In the genomic region with DNA sequence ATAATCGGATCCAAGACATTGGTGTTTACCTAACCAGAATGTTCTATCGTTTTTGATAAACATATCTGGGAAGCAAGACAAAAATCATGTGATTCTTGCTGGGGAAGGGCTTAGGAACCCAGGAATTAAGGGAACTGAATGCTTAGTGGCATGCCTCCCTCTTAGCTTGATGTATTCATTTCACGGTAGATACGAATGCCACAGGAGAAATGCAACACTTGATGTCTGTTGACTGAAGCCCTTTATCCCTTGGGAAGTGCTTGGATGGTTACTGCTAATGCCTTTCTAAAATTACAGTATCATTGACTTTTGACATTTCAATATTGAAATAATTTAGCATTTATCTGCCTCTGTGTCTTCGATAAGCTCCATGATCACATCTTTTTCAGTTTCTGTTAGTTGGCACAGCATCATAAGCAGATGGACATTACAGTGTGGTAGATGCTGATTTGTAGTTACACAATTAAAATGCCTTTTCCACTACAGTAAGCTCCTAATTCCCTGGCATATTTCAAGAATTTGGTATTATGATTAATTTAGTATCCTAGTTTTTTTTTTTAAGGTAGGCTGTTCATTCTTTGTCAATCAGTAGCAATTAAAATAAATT, we compare ENCODE assay signal across 18 cellular contexts.
"Had no signal": no experiment of that assay in that cellular context is flagged by ENCODE, and none has a peak within 500 bp of the region (broad histone marks: within the 10 kb centered on the region; RNA-seq: fewer than 3 reads in every experiment).

No MANE protein-coding gene starts in this region.

- H3K27ac Mint-ChIP-seq: activated naive CD4-positive, alpha-beta T cell treated with anti-CD3 and anti-CD28 coated beads, Interleukin-2, amount 50 U/mL, for 24 hours; naive thymus-derived CD8-positive, alpha-beta T cell; progenitor cell of endocrine pancreas; stimulated activated effector memory CD8-positive, alpha-beta T cell treated with anti-CD3 and anti-CD28 coated beads, Interleukin-12 subunit alpha, Interleukin-12 subunit beta, amount 100 ng/mL, for 72 hours; stimulated activated naive CD8-positive, alpha-beta T cell treated with anti-CD3 and anti-CD28 coated beads, Interleukin-15, amount 100 ng/mL, for 72 hours had no signal

- H3K4me3 ChIP-seq: breast epithelium, lung, skin epidermis, tibial artery had no signal

- H3K9me3 Mint-ChIP-seq: stimulated activated effector memory CD8-positive, alpha-beta T cell treated with anti-CD3 and anti-CD28 coated beads, Interleukin-12 subunit alpha, Interleukin-12 subunit beta, amount 100 ng/mL, for 72 hours had no signal

- H3K4me3 Mint-ChIP-seq: activated naive CD4-positive, alpha-beta T cell treated with anti-CD3 and anti-CD28 coated beads, Interleukin-2, amount 50 U/mL, for 24 hours; naive thymus-derived CD8-positive, alpha-beta T cell; stimulated activated effector memory CD8-positive, alpha-beta T cell treated with anti-CD3 and anti-CD28 coated beads, Interleukin-12 subunit alpha, Interleukin-12 subunit beta, amount 100 ng/mL, for 72 hours; stimulated activated naive CD8-positive, alpha-beta T cell treated with anti-CD3 and anti-CD28 coated beads, Interleukin-15, amount 100 ng/mL, for 72 hours had no signal

- H3K9me3 ChIP-seq: breast epithelium, tibial artery had no signal

- H3K36me3 Mint-ChIP-seq: stimulated activated effector memory CD8-positive, alpha-beta T cell treated with anti-CD3 and anti-CD28 coated beads, Interleukin-12 subunit alpha, Interleukin-12 subunit beta, amount 100 ng/mL, for 72 hours had no signal

- H3K4me1 Mint-ChIP-seq: activated naive CD4-positive, alpha-beta T cell treated with anti-CD3 and anti-CD28 coated beads, Interleukin-2, amount 50 U/mL, for 24 hours; naive thymus-derived CD8-positive, alpha-beta T cell; stimulated activated naive CD8-positive, alpha-beta T cell treated with anti-CD3 and anti-CD28 coated beads, Interleukin-15, amount 100 ng/mL, for 72 hours had no signal

- H3K27me3 ChIP-seq: breast epithelium, tibial artery had no signal

- H3K27ac ChIP-seq: breast epithelium, skin epidermis had no signal

- ATAC-seq: left colon; naive thymus-derived CD8-positive, alpha-beta T cell; stimulated activated effector memory CD8-positive, alpha-beta T cell treated with anti-CD3 and anti-CD28 coated beads, Interleukin-12 subunit alpha, Interleukin-12 subunit beta, amount 100 ng/mL, for 72 hours; stimulated activated naive CD8-positive, alpha-beta T cell treated with anti-CD3 and anti-CD28 coated beads, Interleukin-15, amount 100 ng/mL, for 72 hours had no signal

- H3K36me3 ChIP-seq: breast epithelium had no signal

- H3K27me3 Mint-ChIP-seq: activated naive CD4-positive, alpha-beta T cell treated with anti-CD3 and anti-CD28 coated beads, Interleukin-2, amount 50 U/mL, for 24 hours; naive thymus-derived CD8-positive, alpha-beta T cell; progenitor cell of endocrine pancreas; stimulated activated naive CD8-positive, alpha-beta T cell treated with anti-CD3 and anti-CD28 coated beads, Interleukin-15, amount 100 ng/mL, for 72 hours had no signal

- DNase-seq: activated gamma-delta T cell treated with Interleukin-2 at 50 U/mL for 16 hours; activated T-cell treated with anti-CD3 and anti-CD28 coated beads, Interleukin-2, amount 50 U/mL, for 1 hour; dermis blood vessel endothelial cell; effector CD8-positive, alpha-beta T cell; erythroblast; left colon; naive thymus-derived CD8-positive, alpha-beta T cell; right cardiac atrium; stimulated activated CD4-positive, alpha-beta T cell treated with anti-CD3 and anti-CD28 coated beads, Interleukin-1b, Interleukin-23, amount 100 ng/mL, for 48 hours; stimulated activated naive CD8-positive, alpha-beta T cell treated with anti-CD3 and anti-CD28 coated beads, Interleukin-15, amount 100 ng/mL, for 72 hours; T-helper 9 cell; tibial artery had no signal
